In genomic region chr20:36644713-36645109, GRCh38 we compare ENCODE assay signal across 14 cellular contexts. TPM values are rescaled to one million over a fixed set of nuclear protein-coding genes. Genes with fewer than 3 reads are reported as not detected.
A peak's percentile ranks its signal among the peaks of the same experiment; 100 is the strongest.
DNase-seq lines count a peak whose midpoint lies in the region; ATAC-seq lines count a peak whose summit lies in the region.
"Had no signal": no experiment of that assay in that cellular context is flagged by ENCODE, and none has a peak within 500 bp of the region (broad histone marks: within the 10 kb centered on the region; RNA-seq: fewer than 3 reads in every experiment).

No MANE protein-coding gene starts in this region.

- H3K4me1 ChIP-seq in duodenal mucosa (ENCODE audit: control insufficient read depth in 1 of 2, insufficient read depth in 2 of 2, low read length in 2 of 2) (no peaks in the 10 kb centered on the region), SJCRH30 (no peaks in the 10 kb centered on the region)
- H3K4me1 ChIP-seq: prostate gland had no signal

- H3K27me3 ChIP-seq in duodenal mucosa (ENCODE audit: control insufficient read depth in 1 of 2, insufficient read depth in 2 of 2, low read length in 2 of 2) (no peaks in the 10 kb centered on the region), SJCRH30 (0 out of 2 replicates have a peak, but pooled peaks cover 4% of the 10 kb centered on the region)

- H3K36me3 ChIP-seq in duodenal mucosa (ENCODE audit: control insufficient read depth in 1 of 2, insufficient read depth in 2 of 2, low read length in 2 of 2) (no peaks in the 10 kb centered on the region), SJCRH30 (no peaks in the 10 kb centered on the region)
- H3K36me3 ChIP-seq: prostate gland had no signal

- H3K4me1 Mint-ChIP-seq in IgD-negative memory B cell: peaks cover 19 to 20% (median 20%) of the 10 kb centered on the region in 3 donors
- H3K4me1 Mint-ChIP-seq in activated CD4-positive, alpha-beta memory T cell treated with anti-CD3 and anti-CD28 coated beads, Interleukin-2, amount 10 ng/mL, durations not matched to agents 7 days and 5 days: peaks cover 49% of the 10 kb centered on the region

- peak overlapping the region in 2 of 3 donors; percentile 11 to 88 for H3K27ac Mint-ChIP-seq in IgD-negative memory B cell
- peak overlapping the region; percentile 97 for H3K27ac Mint-ChIP-seq in activated CD4-positive, alpha-beta memory T cell treated with anti-CD3 and anti-CD28 coated beads, Interleukin-2, amount 10 ng/mL, durations not matched to agents 7 days and 5 days

- CTCF ChIA-PET in activated CD4-positive, alpha-beta memory T cell treated with anti-CD3 and anti-CD28 coated beads, Interleukin-2, amount 10 ng/mL, durations not matched to agents 7 days and 5 days (lab: Charles Lee): interaction anchor here (0.9 to 1.9 kb wide), 6 partner anchors 11 to 191 kb away, joined by 3 to 7 read pairs (median 5); partner anchors contain the start of gene DSN1

- no peaks in the 10 kb centered on the region for H3K9me3 Mint-ChIP-seq in IgD-negative memory B cell
- no peaks in the 10 kb centered on the region for H3K9me3 Mint-ChIP-seq in activated CD4-positive, alpha-beta memory T cell treated with anti-CD3 and anti-CD28 coated beads, Interleukin-2, amount 10 ng/mL, durations not matched to agents 7 days and 5 days

- peak overlapping the region in 3 of 4 donors; percentile 66 to 78 (median 69) for H3K4me3 Mint-ChIP-seq in IgD-negative memory B cell
- peak overlapping the region; percentile 96 for H3K4me3 Mint-ChIP-seq in activated CD4-positive, alpha-beta memory T cell treated with anti-CD3 and anti-CD28 coated beads, Interleukin-2, amount 10 ng/mL, durations not matched to agents 7 days and 5 days

- H3K36me3 Mint-ChIP-seq in IgD-negative memory B cell: peaks cover 2% of the 10 kb centered on the region
- peaks cover 54% of the 10 kb centered on the region for H3K36me3 Mint-ChIP-seq in activated CD4-positive, alpha-beta memory T cell treated with anti-CD3 and anti-CD28 coated beads, Interleukin-2, amount 10 ng/mL, durations not matched to agents 7 days and 5 days (ENCODE audit: low read depth)

- no peaks in the 10 kb centered on the region for H3K27me3 Mint-ChIP-seq in IgD-negative memory B cell
- no peaks in the 10 kb centered on the region for H3K27me3 Mint-ChIP-seq in activated CD4-positive, alpha-beta memory T cell treated with anti-CD3 and anti-CD28 coated beads, Interleukin-2, amount 10 ng/mL, durations not matched to agents 7 days and 5 days

- H3K27ac ChIP-seq in duodenal mucosa (ENCODE audit: low read depth, low read length): no peak overlapping the region
- no peak overlapping the region for H3K27ac ChIP-seq in SJCRH30
- H3K27ac ChIP-seq: C4-2B, prostate gland had no signal

- H3K4me3 ChIP-seq in duodenal mucosa (ENCODE audit: low read depth in 1 of 2, low read length in 2 of 2) (peak overlapping the region; percentile 11 to 34), SJCRH30 (no peak overlapping the region)
- H3K4me3 ChIP-seq: prostate gland had no signal

- ATAC-seq in GM19395 (IDR thresholded peaks at IDR 0.05; ENCODE audit: unreplicated experiment) (no peak), GM19023 (IDR thresholded peaks at IDR 0.05; ENCODE audit: unreplicated experiment) (no peak)
- ATAC-seq: left ventricle myocardium superior had no signal

- no peak overlapping the region for H3K9ac ChIP-seq in duodenal mucosa (ENCODE audit: low read depth in 1 of 2, low read length in 2 of 2)

- DNase-seq in activated CD4-positive, alpha-beta memory T cell treated with anti-CD3 and anti-CD28 coated beads, Interleukin-2, amount 10 ng/mL, durations not matched to agents 7 days and 5 days: peak; percentile 49
- DNase-seq in stimulated activated CD4-positive, alpha-beta T cell treated with anti-CD3 and anti-CD28 coated beads, Interleukin-4, amount 100 ng/mL, for 4 hours: peak; percentile 29 to 73
- no peak for DNase-seq in NCI-H2029 (lab: John Stamatoyannopoulos, UW)
- DNase-seq in SJCRH30: no peak
- DNase-seq: foreskin melanocyte, H7, left ventricle myocardium superior, NCI-H446 had no signal

- H3K9me3 ChIP-seq in duodenal mucosa (ENCODE audit: control insufficient read depth in 1 of 2, low read length in 2 of 2) (no peaks in the 10 kb centered on the region), SJCRH30 (replicated peaks) (no peaks in the 10 kb centered on the region)
- H3K9me3 ChIP-seq: prostate gland had no signal

- POLR2A ChIA-PET in activated CD4-positive, alpha-beta memory T cell treated with anti-CD3 and anti-CD28 coated beads, Interleukin-2, amount 10 ng/mL, durations not matched to agents 7 days and 5 days (lab: Charles Lee): interaction anchor here (0.6 to 5.8 kb wide), 16 partner anchors 11 to 212 kb away, joined by 3 to 75 read pairs (median 8); partner anchors contain the start of genes DSN1 and RAB5IF

RNA-seq across cellular contexts. Expression of gene SLA2, which starts 1.3 kb away (rescaled TPM):
- 0.68 TPM for polyA plus RNA-seq in IgD-negative memory B cell
- total RNA-seq in activated CD4-positive, alpha-beta memory T cell treated with anti-CD3 and anti-CD28 coated beads, Interleukin-2, amount 10 ng/mL, durations not matched to agents 7 days and 5 days: 10 to 100 TPM; 78.6 to 79.9 TPM
- total RNA-seq in SJCRH30 (2014; rRNA removed; shearing (Covaris generic)): 0.06 TPM in 1 of 2 replicates, not detected in the other

RNA-seq across cellular contexts. Expression of gene RAB5IF, which starts 39.1 kb away (rescaled TPM):
- polyA plus RNA-seq in IgD-negative memory B cell: 126 TPM
- 10 to 100 TPM; 92.8 to 94.1 TPM for total RNA-seq in activated CD4-positive, alpha-beta memory T cell treated with anti-CD3 and anti-CD28 coated beads, Interleukin-2, amount 10 ng/mL, durations not matched to agents 7 days and 5 days
- 125 and 131 TPM in 2 replicates for total RNA-seq in SJCRH30 (2014; rRNA removed; shearing (Covaris generic))

Comparison
In these comparisons a context has a peak if more than half of its experiments do, and no peak if none do; other contexts are left out.
1. DNase-seq: peak in activated CD4-positive, alpha-beta memory T cell treated with anti-CD3 and anti-CD28 coated beads, Interleukin-2, amount 10 ng/mL, durations not matched to agents 7 days and 5 days (single experiment) and stimulated activated CD4-positive, alpha-beta T cell treated with anti-CD3 and anti-CD28 coated beads, Interleukin-4, amount 100 ng/mL, for 4 hours (2 of 2); none in NCI-H2029 (single experiment) and SJCRH30 (0 of 2).
2. RNA of gene SLA2, which starts 1.3 kb away (total RNA-seq): 78.6 to 79.9 TPM in activated CD4-positive, alpha-beta memory T cell treated with anti-CD3 and anti-CD28 coated beads, Interleukin-2, amount 10 ng/mL, durations not matched to agents 7 days and 5 days; 0.06 TPM in SJCRH30; every median in the first group is over 10 times any median in the second.